In the genomic region with DNA sequence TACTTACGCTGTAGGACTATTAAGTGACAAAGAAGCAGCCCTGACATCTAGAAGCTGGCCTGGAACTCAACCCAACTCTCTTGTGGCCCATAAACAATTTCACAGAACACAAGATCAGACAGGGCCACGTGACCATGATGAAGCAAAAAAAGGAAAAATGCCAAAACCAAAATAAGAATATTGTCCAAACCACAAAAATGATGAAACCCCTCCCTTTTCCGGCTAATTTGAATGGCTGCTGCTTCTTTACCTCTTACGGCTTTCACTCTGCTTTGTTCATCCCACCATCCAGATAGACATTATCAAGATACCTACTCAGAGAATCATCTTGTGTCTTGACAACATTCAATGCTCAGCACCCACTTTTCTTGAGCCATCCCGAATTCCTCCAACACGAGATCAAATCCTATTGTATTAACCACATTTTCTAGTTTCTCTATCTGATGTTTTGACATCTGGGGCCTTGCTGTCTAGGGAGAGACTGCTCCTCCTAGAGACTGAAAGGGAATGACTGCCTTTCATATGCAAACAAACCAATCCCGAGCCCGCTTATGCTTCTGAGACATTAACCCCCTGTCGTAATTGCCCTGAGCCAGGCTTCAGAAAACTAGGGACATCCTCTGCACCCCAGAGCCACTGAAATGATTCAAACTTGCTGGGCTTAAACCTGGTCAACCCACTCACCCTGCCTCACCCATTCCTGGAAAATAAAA, we compare ENCODE assay signal across 13 cellular contexts.
A peak's percentile ranks its signal among the peaks of the same experiment; 100 is the strongest.
DNase-seq lines count a peak whose midpoint lies in the region; ATAC-seq, FAIRE-seq and TF ChIP-seq lines count a peak whose summit lies in the region.
"Had no signal": no experiment of that assay in that cellular context is flagged by ENCODE, and none has a peak within 500 bp of the region (broad histone marks: within the 10 kb centered on the region; RNA-seq: fewer than 3 reads in every experiment).

No MANE protein-coding gene starts in this region.

- H3K79me2 ChIP-seq in HepG2 (ENCODE audit: insufficient read depth, low read length) (no peaks in the 10 kb centered on the region), trophoblast cell (ENCODE audit: control insufficient read depth, insufficient read depth, low read length, poor library complexity) (no peaks in the 10 kb centered on the region)

- H3K36me3 ChIP-seq in HepG2 (replicated peaks in 1 of 2; ENCODE audit: control insufficient read depth in 1 of 2, insufficient read depth in 2 of 2, low read length in 2 of 2) (no peaks in the 10 kb centered on the region), right lobe of liver (no peaks in the 10 kb centered on the region), iPS-20b (ENCODE audit: insufficient read depth, low read depth, low read length) (no peaks in the 10 kb centered on the region), trophoblast cell (ENCODE audit: control insufficient read depth in 1 of 2, insufficient read depth in 2 of 2, low read length in 2 of 2) (no peaks in the 10 kb centered on the region)

- H2AK5ac ChIP-seq in trophoblast cell (ENCODE audit: low read length), result no peak overlapping the region

- FAIRE-seq in HepG2 (lab: Jason Lieb, UNC), result no peak
- FAIRE-seq: endometrium, keratinocyte had no signal

- TF ChIP-seq RAD21 in HepG2 (CRISPR knock-in tag; IDR thresholded peaks at IDR 0.05), result no peak

- H4K12ac ChIP-seq in trophoblast cell (ENCODE audit: low read depth, low read length), result no peak overlapping the region

- no peak overlapping the region for H3K23ac ChIP-seq in trophoblast cell (ENCODE audit: low read length)

- H3K4me2 ChIP-seq in HepG2 (ENCODE audit: low read depth, low read length), result peak overlapping the region; percentile 18; the same call in 1 of the 2 replicates
- no peak overlapping the region for H3K4me2 ChIP-seq in trophoblast cell (ENCODE audit: low read length)

- H4K20me1 ChIP-seq in HepG2 (ENCODE audit: insufficient read depth, low read length), result no peaks in the 10 kb centered on the region

- H2BK12ac ChIP-seq in trophoblast cell (ENCODE audit: low read length), result no peak overlapping the region

- in situ Hi-C loops in HepG2 (cut with HindIII; ENCODE audit: extremely low pct_ligation_motif_present, low pct_unique_long_range_greater_than_20kb), result no loop called here

- H2BK120ac ChIP-seq in trophoblast cell (ENCODE audit: insufficient read depth, low read length, poor library complexity), result no peak overlapping the region

- no peak for TF ChIP-seq EP300 in HepG2 (IDR thresholded peaks at IDR 0.05; ENCODE audit: low read depth in 2 of 2, low read length in 2 of 2)
- no peak for TF ChIP-seq EP300 in HepG2 (CRISPR knock-in tag; IDR thresholded peaks at IDR 0.05; ENCODE audit: borderline replicate concordance)

- ATAC-seq in HepG2 (peak; percentile 85), right lobe of liver (no peak), GM18858 (IDR thresholded peaks at IDR 0.05; ENCODE audit: unreplicated experiment) (no peak)

- H3K27ac ChIP-seq in HepG2 (ENCODE audit: extremely low read length, insufficient read depth, low read length) (no peak overlapping the region), right lobe of liver (no peak overlapping the region), iPS-20b (ENCODE audit: low read length) (peak overlapping the region; percentile 83), caudate nucleus (ENCODE audit: low read depth, low read length) (no peak overlapping the region), trophoblast cell (ENCODE audit: low read depth, low read length) (no peak overlapping the region)

- H3K18ac ChIP-seq in trophoblast cell (ENCODE audit: low read length), result no peak overlapping the region

- H4K8ac ChIP-seq in trophoblast cell (ENCODE audit: low read depth, low read length), result no peak overlapping the region

- no peak for TF ChIP-seq POLR2A in HepG2 (IDR thresholded peaks at IDR 0.05; ENCODE audit: insufficient read depth in 1 of 2, low read depth in 2 of 2, low read length in 2 of 2)
- TF ChIP-seq POLR2A in right lobe of liver (IDR thresholded peaks at IDR 0.05), result no peak

- POLR2A ChIA-PET in HepG2 (lab: Yijun Ruan, JAX), result no interaction called here

- H3K14ac ChIP-seq in trophoblast cell (ENCODE audit: low read length), result no peak overlapping the region

- no peaks in the 10 kb centered on the region; a peak in 1 of 5 replicates for H3K27me3 ChIP-seq in HepG2 (ENCODE audit: control insufficient read depth in 1 of 2, insufficient read depth in 2 of 2, low read length in 2 of 2)
- no peaks in the 10 kb centered on the region for H3K27me3 ChIP-seq in right lobe of liver
- H3K27me3 ChIP-seq in iPS-20b (ENCODE audit: insufficient read depth, low read length), result no peaks in the 10 kb centered on the region
- no peaks in the 10 kb centered on the region for H3K27me3 ChIP-seq in trophoblast cell (ENCODE audit: insufficient read depth, low read length)

- intact Hi-C loops in HepG2 (cut with micrococcal nuclease; ENCODE audit: unreplicated experiment) (no loop called here), right lobe of liver (cut with DNase I) (no loop called here)

- TF ChIP-seq CTCF in HepG2 (CRISPR knock-in tag; IDR thresholded peaks at IDR 0.05), result no peak
- TF ChIP-seq CTCF in right lobe of liver (IDR thresholded peaks at IDR 0.05), result no peak
- TF ChIP-seq CTCF in WI38 (IDR thresholded peaks at IDR 0.05; ENCODE audit: low read depth, low read length), result no peak

- no peak overlapping the region for H2BK5ac ChIP-seq in trophoblast cell (ENCODE audit: low read depth, low read length, poor library complexity)

- H2AFZ ChIP-seq in HepG2 (ENCODE audit: low read length) (no peak overlapping the region), trophoblast cell (ENCODE audit: insufficient read depth, low read length, poor library complexity) (no peak overlapping the region)

- no peaks in the 10 kb centered on the region for H3K79me1 ChIP-seq in trophoblast cell (ENCODE audit: low read length)

- WGBS in HepG2 (ENCODE audit: low lambda C conversion rate), result 35% methylated on average over 9 of the region's 9 CpGs
- WGBS in right lobe of liver (ENCODE audit: insufficient coverage, low coverage, low lambda C conversion rate, missing lambda C conversion rate), result 65% methylated on average over 9 of the region's 9 CpGs
- WGBS in trophoblast cell (ENCODE audit: extremely low coverage, insufficient coverage, insufficient read length), result no CpG with 5 or more reads among the region's 9 CpGs

- peak; percentile 13 for DNase-seq in HepG2 (ENCODE audit: low spot score)
- no peak for DNase-seq in right lobe of liver
- DNase-seq in GM19238 (ENCODE audit: insufficient read length, low spot score), result no peak
- DNase-seq in caudate nucleus (lab: John Stamatoyannopoulos, UW), result no peak
- no peak for DNase-seq in trophoblast cell
- DNase-seq: SHP77 treated with DMSO at 0.1 percent for 48 hours; stimulated activated CD4-positive, alpha-beta T cell treated with anti-CD3 and anti-CD28 coated beads, Interleukin-4, amount 100 ng/mL, for 24 hours; substantia nigra had no signal

- H3K9me3 ChIP-seq in HepG2 (ENCODE audit: low read length) (no peaks in the 10 kb centered on the region), right lobe of liver (no peaks in the 10 kb centered on the region), iPS-20b (ENCODE audit: insufficient read depth, low read depth, low read length) (no peaks in the 10 kb centered on the region), trophoblast cell (ENCODE audit: insufficient read depth, low read depth, low read length) (peaks cover 3% of the 10 kb centered on the region)

- BruUV-seq in HepG2 (replicated peaks; lab: Mats Ljungman, UMichigan), result no TSS peak

- CTCF ChIA-PET in HepG2 (lab: Yijun Ruan, JAX; ENCODE audit: low intra/inter-chr PET ratio, low total read pairs), result no interaction called here

- H3K4me3 ChIP-seq in HepG2 (replicated peaks in 1 of 3; ENCODE audit: insufficient read depth in 1 of 3, low read depth in 2 of 3, low read length in 3 of 3) (no peak overlapping the region), right lobe of liver (no peak overlapping the region), WI38 (ENCODE audit: low read depth, low read length) (0 out of 2 replicates have a peak overlapping the region, but pooled peaks have one; percentile 3), iPS-20b (ENCODE audit: low read length) (peak overlapping the region; percentile 44; the same call in 1 of the 2 replicates), trophoblast cell (ENCODE audit: low read depth, low read length) (no peak overlapping the region)

- H3K4ac ChIP-seq in trophoblast cell (ENCODE audit: low read depth, low read length), result no peak overlapping the region

- no peak overlapping the region for H4K91ac ChIP-seq in trophoblast cell (ENCODE audit: low read depth, low read length)

- H3K9ac ChIP-seq in HepG2 (ENCODE audit: insufficient read depth, low read depth, low read length) (no peak overlapping the region), iPS-20b (ENCODE audit: low read depth, low read length) (peak overlapping the region; percentile 84; the same call in 1 of the 2 replicates), trophoblast cell (ENCODE audit: low read length) (no peak overlapping the region)

- H3K4me1 ChIP-seq in HepG2 (ENCODE audit: insufficient read depth, low read length) (0 out of 2 replicates have a peak, but pooled peaks cover 8% of the 10 kb centered on the region), right lobe of liver (no peaks in the 10 kb centered on the region), iPS-20b (ENCODE audit: insufficient read depth, low read length) (peaks cover 22% of the 10 kb centered on the region; the same call in 1 of the 2 replicates), trophoblast cell (ENCODE audit: control insufficient read depth in 1 of 2, insufficient read depth in 2 of 2, low read length in 2 of 2) (no peaks in the 10 kb centered on the region)

TF ChIP-seq in HepG2, 621 proteins besides CTCF, POLR2A, EP300 and RAD21:
- TF ChIP-seq ZNF652 (CRISPR knock-in tag; IDR thresholded peaks at IDR 0.05; ENCODE audit: borderline replicate concordance, low read depth), result peak; percentile 71
- no peak for TF ChIP-seq NCOR1 (IDR thresholded peaks at IDR 0.05; ENCODE audit: borderline replicate concordance, low read length)
- no peak for TF ChIP-seq ZFX (CRISPR knock-in tag; IDR thresholded peaks at IDR 0.05; ENCODE audit: low read depth)
TF ChIP-seq in HepG2: peak in this region for 1.

Comparison
In these comparisons a context has a peak if more than half of its experiments do, and no peak if none do; other contexts are left out.
1. H3K4me3 ChIP-seq: peak in WI38 (single experiment) and iPS-20b (single experiment); none in HepG2 (0 of 3), right lobe of liver (0 of 3) and trophoblast cell (single experiment).